ENCODE assay signal across 5 cellular contexts in the genomic region with DNA sequence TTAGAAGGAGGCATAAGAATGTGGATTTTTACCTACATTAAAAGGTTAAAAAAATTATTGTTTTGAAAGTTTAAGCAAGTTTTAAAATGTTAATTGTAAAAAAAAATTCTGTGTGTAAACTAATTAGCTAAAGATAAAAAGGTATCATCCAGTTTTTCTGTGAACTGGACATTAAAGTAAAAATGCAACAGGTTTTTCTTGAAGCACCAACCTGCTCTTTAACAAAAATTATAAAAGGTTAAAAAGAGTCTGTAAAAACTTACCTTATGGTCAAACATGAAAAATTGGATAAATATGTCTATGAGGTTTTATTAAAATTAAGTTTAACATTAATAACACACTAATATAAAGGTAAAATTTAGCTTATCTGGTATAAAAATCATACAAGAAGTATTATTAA. TPM values are rescaled to one million over a fixed set of nuclear protein-coding genes. Genes with fewer than 3 reads are reported as not detected.
"Had no signal": no experiment of that assay in that cellular context is flagged by ENCODE, and none has a peak within 500 bp of the region (broad histone marks: within the 10 kb centered on the region; RNA-seq: fewer than 3 reads in every experiment).

No MANE protein-coding gene starts in this region.

RNA-seq across cellular contexts. Expression of a gene that starts 48.7 kb away (rescaled TPM):
- total RNA-seq: kidney epithelial cell, lung microvascular endothelial cell, mononuclear cell, myocyte had no signal
- polyA plus RNA-seq: immature natural killer cell had no signal
